1 cellular context compared by ENCODE assay signal in genomic region chr5:146130440-146131045, GRCh38.
TF ChIP-seq lines count a peak whose summit lies in the region.

No MANE protein-coding gene starts in this region.

TF ChIP-seq in K562, 482 proteins besides CTCF, POLR2A, EP300 and RAD21 (continues in another document):
- TF ChIP-seq ZNF407 (IDR thresholded peaks at IDR 0.05; ENCODE audit: low read depth) = no peak
- TF ChIP-seq CEBPB (tag; IDR thresholded peaks at IDR 0.05) = peak; percentile 69
- no peak for TF ChIP-seq ZNF140 (CRISPR knock-in tag; IDR thresholded peaks at IDR 0.05)
- TF ChIP-seq SMAD4 (CRISPR knock-in tag; conservative IDR thresholded peaks at IDR 0.05) = no peak
- TF ChIP-seq CSDE1 (IDR thresholded peaks at IDR 0.05) = no peak
- TF ChIP-seq ZBTB43 (CRISPR knock-in tag; IDR thresholded peaks at IDR 0.05) = no peak
- TF ChIP-seq KLF16 (IDR thresholded peaks at IDR 0.05) = 0 out of 2 replicates have a peak, but pooled peaks have one; percentile 11
- TF ChIP-seq TCF7 (IDR thresholded peaks at IDR 0.05; ENCODE audit: borderline replicate concordance) = no peak
- no peak for TF ChIP-seq CLOCK (CRISPR knock-in tag; IDR thresholded peaks at IDR 0.05; ENCODE audit: borderline replicate concordance)
- no peak for TF ChIP-seq IRF1 (CRISPR knock-in tag; IDR thresholded peaks at IDR 0.05; ENCODE audit: borderline replicate concordance)
- TF ChIP-seq SIX5 (IDR thresholded peaks at IDR 0.05; ENCODE audit: borderline replicate concordance in 1 of 2, insufficient read depth in 1 of 2, low read depth in 1 of 2, low read length in 2 of 2) = no peak
- TF ChIP-seq SRSF7 (optimal IDR thresholded peaks at IDR 0.05; ENCODE audit: low read depth, low read length) = no peak
- no peak for TF ChIP-seq SIRT6 (IDR thresholded peaks at IDR 0.05; ENCODE audit: low read depth, low read length)
- no peak for TF ChIP-seq E2F8 (IDR thresholded peaks at IDR 0.05; ENCODE audit: low read depth, partially characterized antibody)
- TF ChIP-seq SMAD3 (CRISPR knock-in tag; conservative IDR thresholded peaks at IDR 0.05) = no peak
- TF ChIP-seq NR4A1 (CRISPR knock-in tag; IDR thresholded peaks at IDR 0.05) = no peak
- TF ChIP-seq NR4A1 (tag; IDR thresholded peaks at IDR 0.05) = no peak
- TF ChIP-seq HDAC8 (tag; IDR thresholded peaks at IDR 0.05) = no peak
- TF ChIP-seq ZNF764 (CRISPR knock-in tag; IDR thresholded peaks at IDR 0.05; ENCODE audit: low read depth) = peak; percentile 34; the same call in 1 of the 2 replicates
- no peak for TF ChIP-seq ZC3H11A (IDR thresholded peaks at IDR 0.05; ENCODE audit: low read depth, low read length)
- TF ChIP-seq DEAF1 (CRISPR knock-in tag; IDR thresholded peaks at IDR 0.05) = 0 out of 2 replicates have a peak, but pooled peaks have one; percentile 7
- TF ChIP-seq HDAC6 (IDR thresholded peaks at IDR 0.05; ENCODE audit: low read depth, low read length) = no peak
- no peak for TF ChIP-seq TRIM24 (IDR thresholded peaks at IDR 0.05)
